Comparison of ENCODE assay signal across 27 cellular contexts in the genomic region with DNA sequence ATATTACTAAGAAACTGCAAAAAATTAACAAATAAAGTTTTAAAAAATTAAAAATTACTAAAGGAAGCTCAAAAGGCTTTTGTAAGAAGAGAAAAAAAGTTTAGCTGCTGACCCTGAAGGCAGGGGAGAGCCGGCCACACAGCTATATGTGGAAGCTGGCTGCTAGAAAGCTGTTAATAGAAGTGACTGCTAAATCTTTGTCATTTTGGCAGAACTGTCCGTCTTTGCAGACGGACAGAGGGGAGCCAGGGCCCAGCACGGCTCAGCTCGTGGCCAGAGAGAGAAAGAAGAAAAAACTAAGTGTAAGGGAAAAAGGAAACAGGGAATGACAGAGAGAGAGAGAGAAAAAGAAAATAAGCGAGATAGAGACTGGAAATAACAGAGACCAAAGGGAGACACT. TPM values are rescaled to one million over a fixed set of nuclear protein-coding genes. Genes with fewer than 3 reads are reported as not detected.
"Had no signal": no experiment of that assay in that cellular context is flagged by ENCODE, and none has a peak within 500 bp of the region (broad histone marks: within the 10 kb centered on the region; RNA-seq: fewer than 3 reads in every experiment).

No MANE protein-coding gene starts in this region.

- DNase-seq: activated CD4-positive, alpha-beta T cell treated with anti-CD3 and anti-CD28 coated beads for 48 hours; activated CD4-positive, alpha-beta T cell treated with anti-CD3 and anti-CD28 coated beads, Interleukin-2, amount 50 U/mL, for 4 hours; activated CD4-positive, CD25-positive, alpha-beta regulatory T cell treated with anti-CD3 and anti-CD28 coated beads, Interleukin-2, amount 50 U/mL, for 72 hours; activated CD8-positive, alpha-beta memory T cell treated with anti-CD3 and anti-CD28 coated beads, Interleukin-2, amount 50 U/mL, for 48 hours; activated CD8-positive, alpha-beta T cell treated with anti-CD3 and anti-CD28 coated beads, Interleukin-2, amount 10 ng/mL, durations not matched to agents 7 days and 5 days; activated naive CD4-positive, alpha-beta T cell treated with anti-CD3 and anti-CD28 coated beads, Interleukin-2, amount 50 U/mL, for 16 hours; activated naive CD8-positive, alpha-beta T cell treated with anti-CD3 and anti-CD28 coated beads, Interleukin-2, amount 10 ng/mL, durations not matched to agents 7 days and 5 days; activated T-cell treated with anti-CD3 and anti-CD28 coated beads, Interleukin-2, amount 50 U/mL, for 1 hour; adrenal gland; aorta; body of pancreas; KG1; NCI-H1048; NCI-H146; NCI-H187 treated with DMSO at 0.1 percent for 48 hours; NCI-H2171 treated with DMSO at 0.1 percent for 48 hours; NCI-H226; NCI-H526; NCI-H82; NK-92 treated with Interleukin-12 subunit alpha and Interleukin-12 subunit beta, amount 100 ng/mL, for 24 hours; Peyer's patch; SHP77 treated with DMSO at 0.1 percent for 48 hours had no signal

- H3K27ac ChIP-seq: adrenal gland, body of pancreas, Peyer's patch, RWPE1 had no signal

- H3K36me3 ChIP-seq: adrenal gland, Peyer's patch had no signal

- H3K9me3 ChIP-seq: adrenal gland, body of pancreas, Peyer's patch had no signal

- H3K27me3 ChIP-seq: body of pancreas, Peyer's patch had no signal

- H3K4me1 ChIP-seq: adrenal gland, Peyer's patch had no signal

- H3K4me3 ChIP-seq: adrenal gland, body of pancreas, Peyer's patch had no signal

- ATAC-seq: activated CD8-positive, alpha-beta T cell treated with anti-CD3 and anti-CD28 coated beads, Interleukin-2, amount 10 ng/mL, durations not matched to agents 7 days and 5 days; body of pancreas had no signal

RNA-seq across cellular contexts. Expression of gene PRMT8, which starts 27.9 kb away (rescaled TPM):
- total RNA-seq: activated CD8-positive, alpha-beta T cell treated with anti-CD3 and anti-CD28 coated beads, Interleukin-2, amount 10 ng/mL, durations not matched to agents 7 days and 5 days; activated naive CD8-positive, alpha-beta T cell treated with anti-CD3 and anti-CD28 coated beads, Interleukin-2, amount 10 ng/mL, durations not matched to agents 7 days and 5 days; adrenal gland; aorta; LHCN-M2; M059J; NCI-H460; Peyer's patch; SK-MEL-5 had no signal
- polyA plus RNA-seq: aorta had no signal
